In the genomic region with DNA sequence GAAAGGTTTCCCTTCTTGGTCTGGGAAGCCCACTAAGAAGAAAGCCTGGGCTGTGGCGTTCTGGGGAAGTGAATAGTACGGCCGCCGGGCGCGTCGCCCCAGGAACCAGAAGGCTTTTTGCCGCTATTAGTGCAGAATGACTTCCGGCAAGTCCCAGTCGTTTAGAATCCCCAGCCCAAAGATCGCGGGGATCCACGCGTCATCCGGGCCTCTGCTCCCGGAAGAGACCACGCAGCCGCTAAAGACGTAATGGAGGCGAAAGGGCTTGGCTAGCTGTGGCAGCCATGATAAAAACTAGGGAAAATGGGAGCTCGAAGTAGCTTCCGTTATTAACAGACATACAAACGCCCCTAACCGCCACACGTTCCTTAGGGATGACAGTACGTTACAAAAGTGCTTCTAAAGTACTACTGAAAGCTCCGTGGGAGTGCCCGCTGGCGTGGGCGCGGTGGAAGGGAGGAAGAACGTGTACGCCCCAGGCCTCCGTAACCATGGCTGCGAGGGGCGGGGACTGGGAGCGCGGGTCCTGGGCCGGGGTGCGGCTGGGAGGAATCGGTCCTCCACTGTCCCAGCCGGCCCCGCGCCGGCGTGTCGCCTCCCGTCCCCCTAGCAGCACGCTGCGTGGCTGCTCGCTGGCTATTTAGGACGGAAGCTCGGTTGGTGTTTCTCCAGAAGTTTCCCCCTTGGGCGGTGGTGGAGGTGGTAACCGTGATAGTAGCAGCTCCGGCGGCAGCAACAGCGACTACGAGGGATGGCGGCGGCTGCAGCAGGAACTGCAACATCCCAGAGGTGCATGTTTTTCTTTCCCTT, we compare ENCODE assay signal across 1 cellular context.
TF ChIP-seq lines count a peak whose summit lies in the region.

A gene (plus strand): TSS at position 667 of the 810 bp plus-strand sequence. CDS start 85 bp downstream, at position 752.

TF ChIP-seq in WTC11, 78 proteins besides CTCF, POLR2A, EP300 and RAD21 (continued from another document and continues in another):
- no peak for TF ChIP-seq ZNF121 (CRISPR knock-in tag; IDR thresholded peaks at IDR 0.05)
- TF ChIP-seq JUN (CRISPR knock-in tag; IDR thresholded peaks at IDR 0.05) = no peak
- TF ChIP-seq PRRX2 (CRISPR knock-in tag; IDR thresholded peaks at IDR 0.05) = peak; percentile 73; the same call in 1 of the 2 replicates
- TF ChIP-seq, protein P1, sequence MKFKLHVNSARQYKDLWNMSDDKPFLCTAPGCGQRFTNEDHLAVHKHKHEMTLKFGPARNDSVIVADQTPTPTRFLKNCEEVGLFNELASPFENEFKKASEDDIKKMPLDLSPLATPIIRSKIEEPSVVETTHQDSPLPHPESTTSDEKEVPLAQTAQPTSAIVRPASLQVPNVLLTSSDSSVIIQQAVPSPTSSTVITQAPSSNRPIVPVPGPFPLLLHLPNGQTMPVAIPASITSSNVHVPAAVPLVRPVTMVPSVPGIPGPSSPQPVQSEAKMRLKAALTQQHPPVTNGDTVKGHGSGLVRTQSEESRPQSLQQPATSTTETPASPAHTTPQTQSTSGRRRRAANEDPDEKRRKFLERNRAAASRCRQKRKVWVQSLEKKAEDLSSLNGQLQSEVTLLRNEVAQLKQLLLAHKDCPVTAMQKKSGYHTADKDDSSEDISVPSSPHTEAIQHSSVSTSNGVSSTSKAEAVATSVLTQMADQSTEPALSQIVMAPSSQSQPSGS (CRISPR knock-in tag; IDR thresholded peaks at IDR 0.05; ENCODE audit: borderline replicate concordance, low read depth) = no peak
- TF ChIP-seq MYBL2 (CRISPR knock-in tag; IDR thresholded peaks at IDR 0.05) = peak; percentile 67; the same call in 1 of the 2 replicates
- TF ChIP-seq, protein P2, sequence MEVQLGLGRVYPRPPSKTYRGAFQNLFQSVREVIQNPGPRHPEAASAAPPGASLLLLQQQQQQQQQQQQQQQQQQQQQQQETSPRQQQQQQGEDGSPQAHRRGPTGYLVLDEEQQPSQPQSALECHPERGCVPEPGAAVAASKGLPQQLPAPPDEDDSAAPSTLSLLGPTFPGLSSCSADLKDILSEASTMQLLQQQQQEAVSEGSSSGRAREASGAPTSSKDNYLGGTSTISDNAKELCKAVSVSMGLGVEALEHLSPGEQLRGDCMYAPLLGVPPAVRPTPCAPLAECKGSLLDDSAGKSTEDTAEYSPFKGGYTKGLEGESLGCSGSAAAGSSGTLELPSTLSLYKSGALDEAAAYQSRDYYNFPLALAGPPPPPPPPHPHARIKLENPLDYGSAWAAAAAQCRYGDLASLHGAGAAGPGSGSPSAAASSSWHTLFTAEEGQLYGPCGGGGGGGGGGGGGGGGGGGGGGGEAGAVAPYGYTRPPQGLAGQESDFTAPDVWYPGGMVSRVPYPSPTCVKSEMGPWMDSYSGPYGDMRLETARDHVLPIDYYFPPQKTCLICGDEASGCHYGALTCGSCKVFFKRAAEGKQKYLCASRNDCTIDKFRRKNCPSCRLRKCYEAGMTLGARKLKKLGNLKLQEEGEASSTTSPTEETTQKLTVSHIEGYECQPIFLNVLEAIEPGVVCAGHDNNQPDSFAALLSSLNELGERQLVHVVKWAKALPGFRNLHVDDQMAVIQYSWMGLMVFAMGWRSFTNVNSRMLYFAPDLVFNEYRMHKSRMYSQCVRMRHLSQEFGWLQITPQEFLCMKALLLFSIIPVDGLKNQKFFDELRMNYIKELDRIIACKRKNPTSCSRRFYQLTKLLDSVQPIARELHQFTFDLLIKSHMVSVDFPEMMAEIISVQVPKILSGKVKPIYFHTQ (CRISPR knock-in tag; IDR thresholded peaks at IDR 0.05) = no peak; the same call in 1 of the 2 replicates
- TF ChIP-seq EMX1 (CRISPR knock-in tag; IDR thresholded peaks at IDR 0.05) = 0 out of 2 replicates have a peak, but pooled peaks have one; percentile 61
- TF ChIP-seq, protein P3, sequence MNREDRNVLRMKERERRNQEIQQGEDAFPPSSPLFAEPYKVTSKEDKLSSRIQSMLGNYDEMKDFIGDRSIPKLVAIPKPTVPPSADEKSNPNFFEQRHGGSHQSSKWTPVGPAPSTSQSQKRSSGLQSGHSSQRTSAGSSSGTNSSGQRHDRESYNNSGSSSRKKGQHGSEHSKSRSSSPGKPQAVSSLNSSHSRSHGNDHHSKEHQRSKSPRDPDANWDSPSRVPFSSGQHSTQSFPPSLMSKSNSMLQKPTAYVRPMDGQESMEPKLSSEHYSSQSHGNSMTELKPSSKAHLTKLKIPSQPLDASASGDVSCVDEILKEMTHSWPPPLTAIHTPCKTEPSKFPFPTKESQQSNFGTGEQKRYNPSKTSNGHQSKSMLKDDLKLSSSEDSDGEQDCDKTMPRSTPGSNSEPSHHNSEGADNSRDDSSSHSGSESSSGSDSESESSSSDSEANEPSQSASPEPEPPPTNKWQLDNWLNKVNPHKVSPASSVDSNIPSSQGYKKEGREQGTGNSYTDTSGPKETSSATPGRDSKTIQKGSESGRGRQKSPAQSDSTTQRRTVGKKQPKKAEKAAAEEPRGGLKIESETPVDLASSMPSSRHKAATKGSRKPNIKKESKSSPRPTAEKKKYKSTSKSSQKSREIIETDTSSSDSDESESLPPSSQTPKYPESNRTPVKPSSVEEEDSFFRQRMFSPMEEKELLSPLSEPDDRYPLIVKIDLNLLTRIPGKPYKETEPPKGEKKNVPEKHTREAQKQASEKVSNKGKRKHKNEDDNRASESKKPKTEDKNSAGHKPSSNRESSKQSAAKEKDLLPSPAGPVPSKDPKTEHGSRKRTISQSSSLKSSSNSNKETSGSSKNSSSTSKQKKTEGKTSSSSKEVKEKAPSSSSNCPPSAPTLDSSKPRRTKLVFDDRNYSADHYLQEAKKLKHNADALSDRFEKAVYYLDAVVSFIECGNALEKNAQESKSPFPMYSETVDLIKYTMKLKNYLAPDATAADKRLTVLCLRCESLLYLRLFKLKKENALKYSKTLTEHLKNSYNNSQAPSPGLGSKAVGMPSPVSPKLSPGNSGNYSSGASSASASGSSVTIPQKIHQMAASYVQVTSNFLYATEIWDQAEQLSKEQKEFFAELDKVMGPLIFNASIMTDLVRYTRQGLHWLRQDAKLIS (CRISPR knock-in tag; IDR thresholded peaks at IDR 0.05; ENCODE audit: borderline replicate concordance) = 0 out of 2 replicates have a peak, but pooled peaks have one; percentile 46
- 0 out of 2 replicates have a peak, but pooled peaks have one; percentile 21 for TF ChIP-seq CREB1 (CRISPR knock-in tag; IDR thresholded peaks at IDR 0.05)
- TF ChIP-seq ZBTB21 (CRISPR knock-in tag; IDR thresholded peaks at IDR 0.05; ENCODE audit: borderline replicate concordance) = no peak
- TF ChIP-seq JAZF1 (CRISPR knock-in tag; IDR thresholded peaks at IDR 0.05) = no peak
- peak; percentile 58; the same call in 1 of the 2 replicates for TF ChIP-seq CBFB (CRISPR knock-in tag; IDR thresholded peaks at IDR 0.05; ENCODE audit: low read depth)
- no peak for TF ChIP-seq GTF2I (CRISPR knock-in tag; conservative IDR thresholded peaks at IDR 0.05)
- no peak for TF ChIP-seq IRF2 (CRISPR knock-in tag; IDR thresholded peaks at IDR 0.05; ENCODE audit: borderline replicate concordance, low read depth)
- peak; percentile 58 for TF ChIP-seq GABPB1 (CRISPR knock-in tag; IDR thresholded peaks at IDR 0.05)
- no peak for TF ChIP-seq ZNF416 (CRISPR knock-in tag; IDR thresholded peaks at IDR 0.05)
- TF ChIP-seq RELA (CRISPR knock-in tag; IDR thresholded peaks at IDR 0.05; ENCODE audit: borderline replicate concordance) = no peak
- TF ChIP-seq, protein P4, sequence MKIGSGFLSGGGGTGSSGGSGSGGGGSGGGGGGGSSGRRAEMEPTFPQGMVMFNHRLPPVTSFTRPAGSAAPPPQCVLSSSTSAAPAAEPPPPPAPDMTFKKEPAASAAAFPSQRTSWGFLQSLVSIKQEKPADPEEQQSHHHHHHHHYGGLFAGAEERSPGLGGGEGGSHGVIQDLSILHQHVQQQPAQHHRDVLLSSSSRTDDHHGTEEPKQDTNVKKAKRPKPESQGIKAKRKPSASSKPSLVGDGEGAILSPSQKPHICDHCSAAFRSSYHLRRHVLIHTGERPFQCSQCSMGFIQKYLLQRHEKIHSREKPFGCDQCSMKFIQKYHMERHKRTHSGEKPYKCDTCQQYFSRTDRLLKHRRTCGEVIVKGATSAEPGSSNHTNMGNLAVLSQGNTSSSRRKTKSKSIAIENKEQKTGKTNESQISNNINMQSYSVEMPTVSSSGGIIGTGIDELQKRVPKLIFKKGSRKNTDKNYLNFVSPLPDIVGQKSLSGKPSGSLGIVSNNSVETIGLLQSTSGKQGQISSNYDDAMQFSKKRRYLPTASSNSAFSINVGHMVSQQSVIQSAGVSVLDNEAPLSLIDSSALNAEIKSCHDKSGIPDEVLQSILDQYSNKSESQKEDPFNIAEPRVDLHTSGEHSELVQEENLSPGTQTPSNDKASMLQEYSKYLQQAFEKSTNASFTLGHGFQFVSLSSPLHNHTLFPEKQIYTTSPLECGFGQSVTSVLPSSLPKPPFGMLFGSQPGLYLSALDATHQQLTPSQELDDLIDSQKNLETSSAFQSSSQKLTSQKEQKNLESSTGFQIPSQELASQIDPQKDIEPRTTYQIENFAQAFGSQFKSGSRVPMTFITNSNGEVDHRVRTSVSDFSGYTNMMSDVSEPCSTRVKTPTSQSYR (CRISPR knock-in tag; IDR thresholded peaks at IDR 0.05) = peak; percentile 56; the same call in 1 of the 2 replicates
- no peak for TF ChIP-seq NFATC4 (CRISPR knock-in tag; IDR thresholded peaks at IDR 0.05)
- TF ChIP-seq, protein P5, sequence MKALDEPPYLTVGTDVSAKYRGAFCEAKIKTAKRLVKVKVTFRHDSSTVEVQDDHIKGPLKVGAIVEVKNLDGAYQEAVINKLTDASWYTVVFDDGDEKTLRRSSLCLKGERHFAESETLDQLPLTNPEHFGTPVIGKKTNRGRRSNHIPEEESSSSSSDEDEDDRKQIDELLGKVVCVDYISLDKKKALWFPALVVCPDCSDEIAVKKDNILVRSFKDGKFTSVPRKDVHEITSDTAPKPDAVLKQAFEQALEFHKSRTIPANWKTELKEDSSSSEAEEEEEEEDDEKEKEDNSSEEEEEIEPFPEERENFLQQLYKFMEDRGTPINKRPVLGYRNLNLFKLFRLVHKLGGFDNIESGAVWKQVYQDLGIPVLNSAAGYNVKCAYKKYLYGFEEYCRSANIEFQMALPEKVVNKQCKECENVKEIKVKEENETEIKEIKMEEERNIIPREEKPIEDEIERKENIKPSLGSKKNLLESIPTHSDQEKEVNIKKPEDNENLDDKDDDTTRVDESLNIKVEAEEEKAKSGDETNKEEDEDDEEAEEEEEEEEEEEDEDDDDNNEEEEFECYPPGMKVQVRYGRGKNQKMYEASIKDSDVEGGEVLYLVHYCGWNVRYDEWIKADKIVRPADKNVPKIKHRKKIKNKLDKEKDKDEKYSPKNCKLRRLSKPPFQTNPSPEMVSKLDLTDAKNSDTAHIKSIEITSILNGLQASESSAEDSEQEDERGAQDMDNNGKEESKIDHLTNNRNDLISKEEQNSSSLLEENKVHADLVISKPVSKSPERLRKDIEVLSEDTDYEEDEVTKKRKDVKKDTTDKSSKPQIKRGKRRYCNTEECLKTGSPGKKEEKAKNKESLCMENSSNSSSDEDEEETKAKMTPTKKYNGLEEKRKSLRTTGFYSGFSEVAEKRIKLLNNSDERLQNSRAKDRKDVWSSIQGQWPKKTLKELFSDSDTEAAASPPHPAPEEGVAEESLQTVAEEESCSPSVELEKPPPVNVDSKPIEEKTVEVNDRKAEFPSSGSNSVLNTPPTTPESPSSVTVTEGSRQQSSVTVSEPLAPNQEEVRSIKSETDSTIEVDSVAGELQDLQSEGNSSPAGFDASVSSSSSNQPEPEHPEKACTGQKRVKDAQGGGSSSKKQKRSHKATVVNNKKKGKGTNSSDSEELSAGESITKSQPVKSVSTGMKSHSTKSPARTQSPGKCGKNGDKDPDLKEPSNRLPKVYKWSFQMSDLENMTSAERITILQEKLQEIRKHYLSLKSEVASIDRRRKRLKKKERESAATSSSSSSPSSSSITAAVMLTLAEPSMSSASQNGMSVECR (CRISPR knock-in tag; IDR thresholded peaks at IDR 0.05; ENCODE audit: borderline replicate concordance) = 0 out of 2 replicates have a peak, but pooled peaks have one; percentile 15
- no peak for TF ChIP-seq FOXJ3 (CRISPR knock-in tag; IDR thresholded peaks at IDR 0.05; ENCODE audit: borderline replicate concordance)
- TF ChIP-seq, protein P6, sequence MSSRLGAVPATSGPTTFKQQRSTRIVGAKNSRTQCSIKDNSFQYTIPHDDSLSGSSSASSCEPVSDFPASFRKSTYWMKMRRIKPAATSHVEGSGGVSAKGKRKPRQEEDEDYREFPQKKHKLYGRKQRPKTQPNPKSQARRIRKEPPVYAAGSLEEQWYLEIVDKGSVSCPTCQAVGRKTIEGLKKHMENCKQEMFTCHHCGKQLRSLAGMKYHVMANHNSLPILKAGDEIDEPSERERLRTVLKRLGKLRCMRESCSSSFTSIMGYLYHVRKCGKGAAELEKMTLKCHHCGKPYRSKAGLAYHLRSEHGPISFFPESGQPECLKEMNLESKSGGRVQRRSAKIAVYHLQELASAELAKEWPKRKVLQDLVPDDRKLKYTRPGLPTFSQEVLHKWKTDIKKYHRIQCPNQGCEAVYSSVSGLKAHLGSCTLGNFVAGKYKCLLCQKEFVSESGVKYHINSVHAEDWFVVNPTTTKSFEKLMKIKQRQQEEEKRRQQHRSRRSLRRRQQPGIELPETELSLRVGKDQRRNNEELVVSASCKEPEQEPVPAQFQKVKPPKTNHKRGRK (CRISPR knock-in tag; IDR thresholded peaks at IDR 0.05; ENCODE audit: borderline replicate concordance) = no peak
- TF ChIP-seq, protein P7, sequence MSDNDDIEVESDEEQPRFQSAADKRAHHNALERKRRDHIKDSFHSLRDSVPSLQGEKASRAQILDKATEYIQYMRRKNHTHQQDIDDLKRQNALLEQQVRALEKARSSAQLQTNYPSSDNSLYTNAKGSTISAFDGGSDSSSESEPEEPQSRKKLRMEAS (CRISPR knock-in tag; IDR thresholded peaks at IDR 0.05) = peak; percentile 87
- TF ChIP-seq FOXP1 (CRISPR knock-in tag; IDR thresholded peaks at IDR 0.05; ENCODE audit: borderline replicate concordance) = peak; percentile 58; the same call in 1 of the 2 replicates
- TF ChIP-seq, protein P8, sequence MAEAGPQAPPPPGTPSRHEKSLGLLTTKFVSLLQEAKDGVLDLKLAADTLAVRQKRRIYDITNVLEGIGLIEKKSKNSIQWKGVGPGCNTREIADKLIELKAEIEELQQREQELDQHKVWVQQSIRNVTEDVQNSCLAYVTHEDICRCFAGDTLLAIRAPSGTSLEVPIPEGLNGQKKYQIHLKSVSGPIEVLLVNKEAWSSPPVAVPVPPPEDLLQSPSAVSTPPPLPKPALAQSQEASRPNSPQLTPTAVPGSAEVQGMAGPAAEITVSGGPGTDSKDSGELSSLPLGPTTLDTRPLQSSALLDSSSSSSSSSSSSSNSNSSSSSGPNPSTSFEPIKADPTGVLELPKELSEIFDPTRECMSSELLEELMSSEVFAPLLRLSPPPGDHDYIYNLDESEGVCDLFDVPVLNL (CRISPR knock-in tag; IDR thresholded peaks at IDR 0.05; ENCODE audit: borderline replicate concordance, low read depth) = no peak
- TF ChIP-seq TP53 (CRISPR knock-in tag; IDR thresholded peaks at IDR 0.05) = peak; percentile 29; the same call in 1 of the 2 replicates
- TF ChIP-seq, protein P9, sequence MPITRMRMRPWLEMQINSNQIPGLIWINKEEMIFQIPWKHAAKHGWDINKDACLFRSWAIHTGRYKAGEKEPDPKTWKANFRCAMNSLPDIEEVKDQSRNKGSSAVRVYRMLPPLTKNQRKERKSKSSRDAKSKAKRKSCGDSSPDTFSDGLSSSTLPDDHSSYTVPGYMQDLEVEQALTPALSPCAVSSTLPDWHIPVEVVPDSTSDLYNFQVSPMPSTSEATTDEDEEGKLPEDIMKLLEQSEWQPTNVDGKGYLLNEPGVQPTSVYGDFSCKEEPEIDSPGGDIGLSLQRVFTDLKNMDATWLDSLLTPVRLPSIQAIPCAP (CRISPR knock-in tag; IDR thresholded peaks at IDR 0.05) = 0 out of 2 replicates have a peak, but pooled peaks have one; percentile 23
- TF ChIP-seq, protein P10, sequence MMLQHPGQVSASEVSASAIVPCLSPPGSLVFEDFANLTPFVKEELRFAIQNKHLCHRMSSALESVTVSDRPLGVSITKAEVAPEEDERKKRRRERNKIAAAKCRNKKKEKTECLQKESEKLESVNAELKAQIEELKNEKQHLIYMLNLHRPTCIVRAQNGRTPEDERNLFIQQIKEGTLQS (CRISPR knock-in tag; conservative IDR thresholded peaks at IDR 0.05) = no peak
- TF ChIP-seq ETV6 (CRISPR knock-in tag; IDR thresholded peaks at IDR 0.05) = no peak; the same call in 1 of the 2 replicates
